21 cellular contexts compared by ENCODE assay signal in the genomic region with DNA sequence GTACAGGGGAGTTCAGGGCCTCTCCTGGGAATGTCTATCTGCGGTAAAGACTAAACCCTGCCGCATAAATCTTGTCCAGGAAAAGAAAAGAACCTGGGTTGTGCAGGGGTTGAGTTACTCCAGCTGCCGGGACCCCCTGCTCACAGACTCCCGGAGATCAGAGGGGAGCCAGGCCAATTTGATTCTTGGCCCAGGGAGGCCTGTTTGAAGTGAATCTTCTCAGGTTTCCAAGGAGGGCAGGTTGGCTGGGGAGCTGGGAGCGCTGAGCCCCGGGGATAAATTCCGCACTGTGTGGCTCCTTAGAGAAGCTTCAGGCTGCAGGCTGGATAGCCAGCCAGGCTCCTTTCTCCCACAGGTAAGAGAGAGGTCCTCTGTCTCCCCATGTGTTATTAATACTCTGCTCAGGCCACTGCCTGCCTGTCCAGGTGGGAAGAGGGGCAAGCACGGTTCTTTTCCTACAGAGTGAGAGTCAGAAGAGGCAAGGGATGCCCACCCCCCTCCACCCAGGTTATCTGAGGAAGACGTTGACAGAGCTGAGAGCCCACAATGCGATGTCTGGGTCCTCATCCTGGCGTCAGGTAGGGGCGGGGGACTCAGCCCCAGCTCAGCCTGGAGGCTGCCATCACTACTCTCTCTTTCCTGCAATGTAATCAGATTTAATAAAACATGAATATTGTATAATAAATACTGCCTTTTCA.
DNase-seq lines count a peak whose midpoint lies in the region; ATAC-seq, FAIRE-seq and TF ChIP-seq lines count a peak whose summit lies in the region.
"Had no signal": no experiment of that assay in that cellular context is flagged by ENCODE, and none has a peak within 500 bp of the region (broad histone marks: within the 10 kb centered on the region; RNA-seq: fewer than 3 reads in every experiment).

No MANE protein-coding gene starts in this region.

- H3K27ac Mint-ChIP-seq in brain (peak overlapping the region in 3 of 5 experiments; percentile 19 to 30 (median 30)), mesothelial cell of epicardium (peak overlapping the region; percentile 39)
- H3K27ac Mint-ChIP-seq in stimulated activated naive B cell treated with anti-CD40 and anti-IgM and Interleukin-4, amounts not matched to agents 10 μg/mL and 1 μg/mL and 100 μg/mL, for 72 hours = peak overlapping the region; percentile 57
- H3K27ac Mint-ChIP-seq: CD4-positive, CD25-positive, alpha-beta regulatory T cell had no signal

- H3K4me3 ChIP-seq in smooth muscle cell = no peak overlapping the region

- H3F3A ChIP-seq in smooth muscle cell (ENCODE audit: low read depth) = no peaks in the 10 kb centered on the region

- H3K79me2 ChIP-seq in smooth muscle cell (ENCODE audit: low read depth) = no peaks in the 10 kb centered on the region

- H2AFZ ChIP-seq in smooth muscle cell (ENCODE audit: low read depth) = no peak overlapping the region

- H3K9me3 ChIP-seq in smooth muscle cell (replicated peaks; ENCODE audit: low read depth) = no peaks in the 10 kb centered on the region
- H3K9me3 ChIP-seq: BE2C had no signal

- peak; percentile 7 for DNase-seq in activated CD8-positive, alpha-beta memory T cell treated with anti-CD3 and anti-CD28 coated beads, Interleukin-2, amount 50 U/mL, for 48 hours
- no peak for DNase-seq in activated CD8-positive, alpha-beta memory T cell treated with anti-CD3 and anti-CD28 coated beads, Interleukin-2, amount 50 U/mL, for 4 hours
- DNase-seq in mesothelial cell of epicardium (ENCODE audit: low spot score in 2 of 2, unreplicated experiment in 2 of 2) (no peak), smooth muscle cell (lab: John Stamatoyannopoulos, UW; ENCODE audit: unreplicated experiment) (no peak), RCC 7860 (ENCODE audit: low spot score) (no peak)
- DNase-seq in stimulated activated naive B cell treated with anti-CD40 and anti-IgM and Interleukin-4, amounts not matched to agents 10 μg/mL and 1 μg/mL and 100 μg/mL, for 72 hours = no peak
- DNase-seq in activated naive CD4-positive, alpha-beta T cell treated with anti-CD3 and anti-CD28 coated beads, Interleukin-2, amount 50 U/mL, for 16 hours = no peak
- DNase-seq: BE2C; CD4-positive, CD25-positive, alpha-beta regulatory T cell; COR-L47; DMS 273 treated with DMSO at 0.1 percent for 48 hours; GDM1; HCEC 1CT; NCI-H1092 treated with DMSO at 0.1 percent for 48 hours; NCI-H2081; NCI-H226; NCI-H524; RPMI8226; SHP77 treated with DMSO at 0.1 percent for 48 hours had no signal

- no peak overlapping the region for H3K4me2 ChIP-seq in smooth muscle cell

- peaks cover 32% of the 10 kb centered on the region for H3K27me3 ChIP-seq in smooth muscle cell (ENCODE audit: low read depth)
- H3K27me3 ChIP-seq: BE2C had no signal

- H3K36me3 Mint-ChIP-seq in brain = no peaks in the 10 kb centered on the region
- H3K36me3 Mint-ChIP-seq in mesothelial cell of epicardium = no peaks in the 10 kb centered on the region
- no peaks in the 10 kb centered on the region for H3K36me3 Mint-ChIP-seq in stimulated activated naive B cell treated with anti-CD40 and anti-IgM and Interleukin-4, amounts not matched to agents 10 μg/mL and 1 μg/mL and 100 μg/mL, for 72 hours
- H3K36me3 Mint-ChIP-seq: CD4-positive, CD25-positive, alpha-beta regulatory T cell had no signal

- 76% methylated on average over 12 of the region's 12 CpGs for WGBS in smooth muscle cell (ENCODE audit: low lambda C conversion rate)

- FAIRE-seq in RCC 7860 (lab: Jason Lieb, UNC) = no peak
- FAIRE-seq: A204.1 had no signal

- TF ChIP-seq CTCF in brain (conservative IDR thresholded peaks at IDR 0.05) = no peak
- no peak for TF ChIP-seq CTCF in mesothelial cell of epicardium (IDR thresholded peaks at IDR 0.05; ENCODE audit: unreplicated experiment)
- TF ChIP-seq CTCF in smooth muscle cell (IDR thresholded peaks at IDR 0.05; ENCODE audit: borderline replicate concordance, insufficient read depth, poor library complexity, severe bottlenecking) = no peak

- H3K4me1 ChIP-seq in smooth muscle cell (ENCODE audit: low read depth) = no peaks in the 10 kb centered on the region

- peaks cover 0 to 2% (median 0%) of the 10 kb centered on the region in 5 experiments for H3K9me3 Mint-ChIP-seq in brain
- no peaks in the 10 kb centered on the region for H3K9me3 Mint-ChIP-seq in mesothelial cell of epicardium
- H3K9me3 Mint-ChIP-seq in stimulated activated naive B cell treated with anti-CD40 and anti-IgM and Interleukin-4, amounts not matched to agents 10 μg/mL and 1 μg/mL and 100 μg/mL, for 72 hours = no peaks in the 10 kb centered on the region
- H3K9me3 Mint-ChIP-seq: CD4-positive, CD25-positive, alpha-beta regulatory T cell had no signal

- no peaks in the 10 kb centered on the region for H4K20me1 ChIP-seq in smooth muscle cell (ENCODE audit: low read depth)

- no peak overlapping the region for H3K27ac ChIP-seq in smooth muscle cell (ENCODE audit: low read depth)

- H3K27me3 Mint-ChIP-seq in brain (peaks cover 7% of the 10 kb centered on the region), mesothelial cell of epicardium (ENCODE audit: low read depth) (peaks cover 20% of the 10 kb centered on the region)
- H3K27me3 Mint-ChIP-seq in stimulated activated naive B cell treated with anti-CD40 and anti-IgM and Interleukin-4, amounts not matched to agents 10 μg/mL and 1 μg/mL and 100 μg/mL, for 72 hours = no peaks in the 10 kb centered on the region
- H3K27me3 Mint-ChIP-seq: CD4-positive, CD25-positive, alpha-beta regulatory T cell had no signal

- H3K4me1 Mint-ChIP-seq in brain (peaks cover 42% of the 10 kb centered on the region), mesothelial cell of epicardium (peaks cover 31% of the 10 kb centered on the region)
- H3K4me1 Mint-ChIP-seq in stimulated activated naive B cell treated with anti-CD40 and anti-IgM and Interleukin-4, amounts not matched to agents 10 μg/mL and 1 μg/mL and 100 μg/mL, for 72 hours = peaks cover 52 to 83% of the 10 kb centered on the region in 2 donors

- H3K36me3 ChIP-seq in smooth muscle cell (ENCODE audit: low read depth) = no peaks in the 10 kb centered on the region
- H3K36me3 ChIP-seq: BE2C had no signal

- no peak overlapping the region for H3K4me3 Mint-ChIP-seq in brain
- no peak overlapping the region for H3K4me3 Mint-ChIP-seq in mesothelial cell of epicardium
- no peak overlapping the region for H3K4me3 Mint-ChIP-seq in stimulated activated naive B cell treated with anti-CD40 and anti-IgM and Interleukin-4, amounts not matched to agents 10 μg/mL and 1 μg/mL and 100 μg/mL, for 72 hours

- no peak for ATAC-seq in stimulated activated naive B cell treated with anti-CD40 and anti-IgM and Interleukin-4, amounts not matched to agents 10 μg/mL and 1 μg/mL and 100 μg/mL, for 72 hours (replicated peaks)

- no peak overlapping the region for H3K9ac ChIP-seq in smooth muscle cell (ENCODE audit: low read depth)
